Comparison of ENCODE assay signal across 1 cellular context in the genomic region with DNA sequence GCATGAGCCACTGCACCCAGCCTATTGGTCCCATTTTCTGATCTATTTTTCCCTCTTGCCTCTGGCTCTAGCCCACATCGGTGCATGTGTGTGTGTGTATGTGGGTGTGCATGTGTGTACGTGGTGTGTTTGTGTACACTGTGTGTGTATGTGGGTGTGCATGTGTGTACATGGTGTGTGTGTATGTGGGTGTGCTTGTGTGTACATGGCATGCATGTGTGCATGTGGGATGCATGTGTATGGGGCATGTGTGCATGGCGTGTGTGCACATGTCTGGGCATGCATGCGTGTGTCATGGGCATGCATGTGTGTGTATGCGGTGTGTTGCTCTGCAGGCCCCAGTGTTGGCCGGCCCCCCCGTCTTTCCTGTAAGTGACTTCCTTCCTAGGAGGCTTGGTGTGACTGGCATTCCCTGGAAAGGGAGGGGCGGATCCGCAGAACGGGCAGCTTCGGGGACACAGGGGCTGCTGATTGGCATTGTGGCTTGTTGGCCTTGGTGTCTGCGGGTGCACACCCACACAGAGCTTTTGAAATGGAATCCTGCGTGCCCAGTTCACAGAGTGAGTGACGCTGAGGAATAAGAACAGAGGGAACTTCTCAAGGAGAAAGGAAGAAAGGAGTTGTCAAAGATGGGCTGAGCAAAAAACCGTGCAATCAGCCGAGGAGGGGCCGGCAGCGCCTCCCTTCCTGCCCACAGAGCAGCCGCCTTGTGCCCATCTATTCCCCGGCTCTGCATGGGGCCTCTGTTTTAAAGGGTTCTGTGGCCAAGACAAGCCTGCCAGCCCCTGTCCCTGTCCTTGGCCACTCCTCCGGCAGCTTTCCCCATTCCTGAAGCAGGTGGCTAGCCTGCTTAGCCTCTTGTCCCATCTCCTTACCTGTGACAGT.
TF ChIP-seq lines count a peak whose summit lies in the region.

No MANE protein-coding gene starts in this region.

TF ChIP-seq in K562, 482 proteins besides CTCF, POLR2A, EP300 and RAD21 (continued from another document and continues in another):
- TF ChIP-seq, protein P1, sequence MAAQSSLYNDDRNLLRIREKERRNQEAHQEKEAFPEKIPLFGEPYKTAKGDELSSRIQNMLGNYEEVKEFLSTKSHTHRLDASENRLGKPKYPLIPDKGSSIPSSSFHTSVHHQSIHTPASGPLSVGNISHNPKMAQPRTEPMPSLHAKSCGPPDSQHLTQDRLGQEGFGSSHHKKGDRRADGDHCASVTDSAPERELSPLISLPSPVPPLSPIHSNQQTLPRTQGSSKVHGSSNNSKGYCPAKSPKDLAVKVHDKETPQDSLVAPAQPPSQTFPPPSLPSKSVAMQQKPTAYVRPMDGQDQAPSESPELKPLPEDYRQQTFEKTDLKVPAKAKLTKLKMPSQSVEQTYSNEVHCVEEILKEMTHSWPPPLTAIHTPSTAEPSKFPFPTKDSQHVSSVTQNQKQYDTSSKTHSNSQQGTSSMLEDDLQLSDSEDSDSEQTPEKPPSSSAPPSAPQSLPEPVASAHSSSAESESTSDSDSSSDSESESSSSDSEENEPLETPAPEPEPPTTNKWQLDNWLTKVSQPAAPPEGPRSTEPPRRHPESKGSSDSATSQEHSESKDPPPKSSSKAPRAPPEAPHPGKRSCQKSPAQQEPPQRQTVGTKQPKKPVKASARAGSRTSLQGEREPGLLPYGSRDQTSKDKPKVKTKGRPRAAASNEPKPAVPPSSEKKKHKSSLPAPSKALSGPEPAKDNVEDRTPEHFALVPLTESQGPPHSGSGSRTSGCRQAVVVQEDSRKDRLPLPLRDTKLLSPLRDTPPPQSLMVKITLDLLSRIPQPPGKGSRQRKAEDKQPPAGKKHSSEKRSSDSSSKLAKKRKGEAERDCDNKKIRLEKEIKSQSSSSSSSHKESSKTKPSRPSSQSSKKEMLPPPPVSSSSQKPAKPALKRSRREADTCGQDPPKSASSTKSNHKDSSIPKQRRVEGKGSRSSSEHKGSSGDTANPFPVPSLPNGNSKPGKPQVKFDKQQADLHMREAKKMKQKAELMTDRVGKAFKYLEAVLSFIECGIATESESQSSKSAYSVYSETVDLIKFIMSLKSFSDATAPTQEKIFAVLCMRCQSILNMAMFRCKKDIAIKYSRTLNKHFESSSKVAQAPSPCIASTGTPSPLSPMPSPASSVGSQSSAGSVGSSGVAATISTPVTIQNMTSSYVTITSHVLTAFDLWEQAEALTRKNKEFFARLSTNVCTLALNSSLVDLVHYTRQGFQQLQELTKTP (IDR thresholded peaks at IDR 0.05; ENCODE audit: low read depth in 1 of 2, partially characterized antibody in 2 of 2) = no peak
- TF ChIP-seq MECOM (CRISPR knock-in tag; IDR thresholded peaks at IDR 0.05) (no peak), PHF8 (IDR thresholded peaks at IDR 0.05; ENCODE audit: borderline replicate concordance, low read length) (no peak), CBFA2T2 (conservative IDR thresholded peaks at IDR 0.05) (no peak), BRD9 (IDR thresholded peaks at IDR 0.05; ENCODE audit: low read depth, partially characterized antibody) (no peak), TARDBP (IDR thresholded peaks at IDR 0.05) (0 out of 2 replicates have a peak, but pooled peaks have one; percentile 78), HIVEP1 (CRISPR knock-in tag; IDR thresholded peaks at IDR 0.05) (no peak), ZNF77 (CRISPR knock-in tag; IDR thresholded peaks at IDR 0.05) (no peak), FOXM1 (IDR thresholded peaks at IDR 0.05; ENCODE audit: low read depth) (no peak), FOXM1 (CRISPR knock-in tag; IDR thresholded peaks at IDR 0.05; ENCODE audit: low read depth) (no peak), PCBP1 (IDR thresholded peaks at IDR 0.05; ENCODE audit: low read depth, low read length, poor library complexity, severe bottlenecking) (no peak), CBX8 (IDR thresholded peaks at IDR 0.05; ENCODE audit: borderline replicate concordance, extremely low read depth, low read depth, low read length, poor library complexity, severe bottlenecking) (no peak), ATF1 (CRISPR knock-in tag; IDR thresholded peaks at IDR 0.05) (no peak), ATF1 (tag; IDR thresholded peaks at IDR 0.05) (no peak), TSC22D4 (tag; IDR thresholded peaks at IDR 0.05) (no peak), ZNF589 (CRISPR knock-in tag; IDR thresholded peaks at IDR 0.05; ENCODE audit: low read depth) (no peak), HEY1 (CRISPR knock-in tag; IDR thresholded peaks at IDR 0.05; ENCODE audit: borderline replicate concordance) (no peak), GTF2A2 (tag; IDR thresholded peaks at IDR 0.05) (no peak), ZC3H8 (IDR thresholded peaks at IDR 0.05) (no peak), TCF7 (IDR thresholded peaks at IDR 0.05; ENCODE audit: borderline replicate concordance) (no peak), ZNF586 (CRISPR knock-in tag; conservative IDR thresholded peaks at IDR 0.05) (no peak), FOXK2 (conservative IDR thresholded peaks at IDR 0.05 in 1 of 2, IDR thresholded peaks at IDR 0.05 in 1 of 2; ENCODE audit: low read depth in 2 of 2) (no peak), ETV5 (CRISPR knock-in tag; IDR thresholded peaks at IDR 0.05; ENCODE audit: low read depth) (no peak), HDGF (IDR thresholded peaks at IDR 0.05) (0 out of 2 replicates have a peak, but pooled peaks have one; percentile 75), ZNF3 (CRISPR knock-in tag; IDR thresholded peaks at IDR 0.05) (no peak), HOXB6 (CRISPR knock-in tag; IDR thresholded peaks at IDR 0.05; ENCODE audit: borderline replicate concordance) (no peak), GATAD2A (IDR thresholded peaks at IDR 0.05) (no peak), TAF1 (IDR thresholded peaks at IDR 0.05; ENCODE audit: control insufficient read depth, extremely low read depth, insufficient read depth, low read length, severe bottlenecking) (no peak), TEAD1 (CRISPR knock-in tag; IDR thresholded peaks at IDR 0.05) (0 out of 4 replicates have a peak, but pooled peaks of 1 of the 2 experiments have one; percentile 51), TFAM (CRISPR knock-in tag; conservative IDR thresholded peaks at IDR 0.05) (no peak), ELF1 (tag; IDR thresholded peaks at IDR 0.05) (no peak), RBM15 (IDR thresholded peaks at IDR 0.05; ENCODE audit: insufficient read depth, low read length) (no peak), SMARCE1 (IDR thresholded peaks at IDR 0.05) (no peak)
- TF ChIP-seq, protein P2, sequence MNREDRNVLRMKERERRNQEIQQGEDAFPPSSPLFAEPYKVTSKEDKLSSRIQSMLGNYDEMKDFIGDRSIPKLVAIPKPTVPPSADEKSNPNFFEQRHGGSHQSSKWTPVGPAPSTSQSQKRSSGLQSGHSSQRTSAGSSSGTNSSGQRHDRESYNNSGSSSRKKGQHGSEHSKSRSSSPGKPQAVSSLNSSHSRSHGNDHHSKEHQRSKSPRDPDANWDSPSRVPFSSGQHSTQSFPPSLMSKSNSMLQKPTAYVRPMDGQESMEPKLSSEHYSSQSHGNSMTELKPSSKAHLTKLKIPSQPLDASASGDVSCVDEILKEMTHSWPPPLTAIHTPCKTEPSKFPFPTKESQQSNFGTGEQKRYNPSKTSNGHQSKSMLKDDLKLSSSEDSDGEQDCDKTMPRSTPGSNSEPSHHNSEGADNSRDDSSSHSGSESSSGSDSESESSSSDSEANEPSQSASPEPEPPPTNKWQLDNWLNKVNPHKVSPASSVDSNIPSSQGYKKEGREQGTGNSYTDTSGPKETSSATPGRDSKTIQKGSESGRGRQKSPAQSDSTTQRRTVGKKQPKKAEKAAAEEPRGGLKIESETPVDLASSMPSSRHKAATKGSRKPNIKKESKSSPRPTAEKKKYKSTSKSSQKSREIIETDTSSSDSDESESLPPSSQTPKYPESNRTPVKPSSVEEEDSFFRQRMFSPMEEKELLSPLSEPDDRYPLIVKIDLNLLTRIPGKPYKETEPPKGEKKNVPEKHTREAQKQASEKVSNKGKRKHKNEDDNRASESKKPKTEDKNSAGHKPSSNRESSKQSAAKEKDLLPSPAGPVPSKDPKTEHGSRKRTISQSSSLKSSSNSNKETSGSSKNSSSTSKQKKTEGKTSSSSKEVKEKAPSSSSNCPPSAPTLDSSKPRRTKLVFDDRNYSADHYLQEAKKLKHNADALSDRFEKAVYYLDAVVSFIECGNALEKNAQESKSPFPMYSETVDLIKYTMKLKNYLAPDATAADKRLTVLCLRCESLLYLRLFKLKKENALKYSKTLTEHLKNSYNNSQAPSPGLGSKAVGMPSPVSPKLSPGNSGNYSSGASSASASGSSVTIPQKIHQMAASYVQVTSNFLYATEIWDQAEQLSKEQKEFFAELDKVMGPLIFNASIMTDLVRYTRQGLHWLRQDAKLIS (CRISPR knock-in tag; IDR thresholded peaks at IDR 0.05) = no peak
- TF ChIP-seq, protein P3, sequence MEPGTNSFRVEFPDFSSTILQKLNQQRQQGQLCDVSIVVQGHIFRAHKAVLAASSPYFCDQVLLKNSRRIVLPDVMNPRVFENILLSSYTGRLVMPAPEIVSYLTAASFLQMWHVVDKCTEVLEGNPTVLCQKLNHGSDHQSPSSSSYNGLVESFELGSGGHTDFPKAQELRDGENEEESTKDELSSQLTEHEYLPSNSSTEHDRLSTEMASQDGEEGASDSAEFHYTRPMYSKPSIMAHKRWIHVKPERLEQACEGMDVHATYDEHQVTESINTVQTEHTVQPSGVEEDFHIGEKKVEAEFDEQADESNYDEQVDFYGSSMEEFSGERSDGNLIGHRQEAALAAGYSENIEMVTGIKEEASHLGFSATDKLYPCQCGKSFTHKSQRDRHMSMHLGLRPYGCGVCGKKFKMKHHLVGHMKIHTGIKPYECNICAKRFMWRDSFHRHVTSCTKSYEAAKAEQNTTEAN (CRISPR knock-in tag; IDR thresholded peaks at IDR 0.05) = no peak
- TF ChIP-seq, protein P4, sequence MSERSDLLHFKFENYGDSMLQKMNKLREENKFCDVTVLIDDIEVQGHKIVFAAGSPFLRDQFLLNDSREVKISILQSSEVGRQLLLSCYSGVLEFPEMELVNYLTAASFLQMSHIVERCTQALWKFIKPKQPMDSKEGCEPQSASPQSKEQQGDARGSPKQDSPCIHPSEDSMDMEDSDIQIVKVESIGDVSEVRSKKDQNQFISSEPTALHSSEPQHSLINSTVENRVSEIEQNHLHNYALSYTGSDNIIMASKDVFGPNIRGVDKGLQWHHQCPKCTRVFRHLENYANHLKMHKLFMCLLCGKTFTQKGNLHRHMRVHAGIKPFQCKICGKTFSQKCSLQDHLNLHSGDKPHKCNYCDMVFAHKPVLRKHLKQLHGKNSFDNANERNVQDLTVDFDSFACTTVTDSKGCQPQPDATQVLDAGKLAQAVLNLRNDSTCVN (CRISPR knock-in tag; IDR thresholded peaks at IDR 0.05) = peak; percentile 21; the same call in 1 of the 2 replicates
- TF ChIP-seq, protein P5, sequence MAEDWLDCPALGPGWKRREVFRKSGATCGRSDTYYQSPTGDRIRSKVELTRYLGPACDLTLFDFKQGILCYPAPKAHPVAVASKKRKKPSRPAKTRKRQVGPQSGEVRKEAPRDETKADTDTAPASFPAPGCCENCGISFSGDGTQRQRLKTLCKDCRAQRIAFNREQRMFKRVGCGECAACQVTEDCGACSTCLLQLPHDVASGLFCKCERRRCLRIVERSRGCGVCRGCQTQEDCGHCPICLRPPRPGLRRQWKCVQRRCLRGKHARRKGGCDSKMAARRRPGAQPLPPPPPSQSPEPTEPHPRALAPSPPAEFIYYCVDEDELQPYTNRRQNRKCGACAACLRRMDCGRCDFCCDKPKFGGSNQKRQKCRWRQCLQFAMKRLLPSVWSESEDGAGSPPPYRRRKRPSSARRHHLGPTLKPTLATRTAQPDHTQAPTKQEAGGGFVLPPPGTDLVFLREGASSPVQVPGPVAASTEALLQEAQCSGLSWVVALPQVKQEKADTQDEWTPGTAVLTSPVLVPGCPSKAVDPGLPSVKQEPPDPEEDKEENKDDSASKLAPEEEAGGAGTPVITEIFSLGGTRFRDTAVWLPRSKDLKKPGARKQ (CRISPR knock-in tag; IDR thresholded peaks at IDR 0.05) = no peak
- TF ChIP-seq, protein P6, sequence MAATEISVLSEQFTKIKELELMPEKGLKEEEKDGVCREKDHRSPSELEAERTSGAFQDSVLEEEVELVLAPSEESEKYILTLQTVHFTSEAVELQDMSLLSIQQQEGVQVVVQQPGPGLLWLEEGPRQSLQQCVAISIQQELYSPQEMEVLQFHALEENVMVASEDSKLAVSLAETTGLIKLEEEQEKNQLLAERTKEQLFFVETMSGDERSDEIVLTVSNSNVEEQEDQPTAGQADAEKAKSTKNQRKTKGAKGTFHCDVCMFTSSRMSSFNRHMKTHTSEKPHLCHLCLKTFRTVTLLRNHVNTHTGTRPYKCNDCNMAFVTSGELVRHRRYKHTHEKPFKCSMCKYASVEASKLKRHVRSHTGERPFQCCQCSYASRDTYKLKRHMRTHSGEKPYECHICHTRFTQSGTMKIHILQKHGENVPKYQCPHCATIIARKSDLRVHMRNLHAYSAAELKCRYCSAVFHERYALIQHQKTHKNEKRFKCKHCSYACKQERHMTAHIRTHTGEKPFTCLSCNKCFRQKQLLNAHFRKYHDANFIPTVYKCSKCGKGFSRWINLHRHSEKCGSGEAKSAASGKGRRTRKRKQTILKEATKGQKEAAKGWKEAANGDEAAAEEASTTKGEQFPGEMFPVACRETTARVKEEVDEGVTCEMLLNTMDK (IDR thresholded peaks at IDR 0.05; ENCODE audit: borderline replicate concordance, insufficient read depth, low read depth, low read length, poor library complexity, severe bottlenecking) = no peak
- TF ChIP-seq, protein P7, sequence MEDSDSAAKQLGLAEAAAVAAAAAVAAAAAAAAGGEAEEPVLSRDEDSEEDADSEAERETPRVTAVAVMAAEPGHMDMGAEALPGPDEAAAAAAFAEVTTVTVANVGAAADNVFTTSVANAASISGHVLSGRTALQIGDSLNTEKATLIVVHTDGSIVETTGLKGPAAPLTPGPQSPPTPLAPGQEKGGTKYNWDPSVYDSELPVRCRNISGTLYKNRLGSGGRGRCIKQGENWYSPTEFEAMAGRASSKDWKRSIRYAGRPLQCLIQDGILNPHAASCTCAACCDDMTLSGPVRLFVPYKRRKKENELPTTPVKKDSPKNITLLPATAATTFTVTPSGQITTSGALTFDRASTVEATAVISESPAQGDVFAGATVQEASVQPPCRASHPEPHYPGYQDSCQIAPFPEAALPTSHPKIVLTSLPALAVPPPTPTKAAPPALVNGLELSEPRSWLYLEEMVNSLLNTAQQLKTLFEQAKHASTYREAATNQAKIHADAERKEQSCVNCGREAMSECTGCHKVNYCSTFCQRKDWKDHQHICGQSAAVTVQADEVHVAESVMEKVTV (CRISPR knock-in tag; IDR thresholded peaks at IDR 0.05) = no peak
- TF ChIP-seq, protein P8, sequence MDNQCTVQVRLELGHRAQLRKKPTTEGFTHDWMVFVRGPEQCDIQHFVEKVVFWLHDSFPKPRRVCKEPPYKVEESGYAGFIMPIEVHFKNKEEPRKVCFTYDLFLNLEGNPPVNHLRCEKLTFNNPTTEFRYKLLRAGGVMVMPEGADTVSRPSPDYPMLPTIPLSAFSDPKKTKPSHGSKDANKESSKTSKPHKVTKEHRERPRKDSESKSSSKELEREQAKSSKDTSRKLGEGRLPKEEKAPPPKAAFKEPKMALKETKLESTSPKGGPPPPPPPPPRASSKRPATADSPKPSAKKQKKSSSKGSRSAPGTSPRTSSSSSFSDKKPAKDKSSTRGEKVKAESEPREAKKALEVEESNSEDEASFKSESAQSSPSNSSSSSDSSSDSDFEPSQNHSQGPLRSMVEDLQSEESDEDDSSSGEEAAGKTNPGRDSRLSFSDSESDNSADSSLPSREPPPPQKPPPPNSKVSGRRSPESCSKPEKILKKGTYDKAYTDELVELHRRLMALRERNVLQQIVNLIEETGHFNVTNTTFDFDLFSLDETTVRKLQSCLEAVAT (IDR thresholded peaks at IDR 0.05) = no peak
